In the genomic region with DNA sequence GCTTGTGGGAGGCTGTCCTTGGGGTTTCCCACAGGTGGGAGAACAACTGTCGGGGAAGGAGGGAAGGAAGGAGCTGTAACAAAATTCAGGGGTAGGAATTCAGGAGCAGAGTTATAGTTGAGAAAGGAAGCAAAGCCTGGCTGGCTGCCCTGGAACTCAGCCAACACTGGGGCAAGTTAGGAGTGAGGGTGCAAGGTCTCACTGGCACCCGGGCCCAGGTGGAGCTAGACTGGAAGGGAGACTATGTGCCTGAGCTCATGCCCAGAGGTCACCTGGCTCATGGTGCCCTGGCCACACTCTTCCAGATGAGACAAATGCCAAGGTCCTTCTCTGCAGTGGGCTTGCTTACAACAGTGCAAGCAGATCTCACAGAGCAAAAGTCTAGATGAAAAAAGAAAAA, we compare ENCODE assay signal across 19 cellular contexts.
DNase-seq lines count a peak whose midpoint lies in the region; ATAC-seq, FAIRE-seq and TF ChIP-seq lines count a peak whose summit lies in the region.
"Had no signal": no experiment of that assay in that cellular context is flagged by ENCODE, and none has a peak within 500 bp of the region (broad histone marks: within the 10 kb centered on the region; RNA-seq: fewer than 3 reads in every experiment).

No MANE protein-coding gene starts in this region.

- TF ChIP-seq CTCF in H1 (IDR thresholded peaks at IDR 0.05; ENCODE audit: control extremely low read depth in 1 of 3, insufficient read depth in 1 of 3, low read depth in 1 of 3, low read length in 3 of 3) (no peak), Caco-2 (IDR thresholded peaks at IDR 0.05; ENCODE audit: insufficient read depth in 1 of 2, low read depth in 1 of 2, low read length in 1 of 2, severe bottlenecking in 1 of 2, unreplicated experiment in 1 of 2) (no peak)

- WGBS in H1 (ENCODE audit: extremely low coverage in 1 of 2, insufficient coverage in 1 of 2, insufficient read length in 1 of 2, insufficient replicate concordance in 2 of 2, low coverage in 1 of 2, low lambda C conversion rate in 2 of 2, missing lambda C conversion rate in 1 of 2), 2 experiments = 92% methylated on average over 2 of the region's 2 CpGs; no CpG with 5 or more reads in 1 of the 2 experiments
- 30 to 70% (median 45%) methylated on average over 2 of the region's 2 CpGs for WGBS in small intestine, 3 donors

- no peaks in the 10 kb centered on the region for H3K4me1 Mint-ChIP-seq in Caco-2 (ENCODE audit: low read depth, unreplicated experiment)
- H3K4me1 Mint-ChIP-seq: CD14-positive monocyte, IgD-negative memory B cell had no signal

- no peaks in the 10 kb centered on the region for H4K20me1 ChIP-seq in H1 (replicated peaks in 1 of 2; ENCODE audit: control insufficient read depth in 1 of 2, insufficient read depth in 2 of 2, low read length in 2 of 2)

- DNase-seq in NCI-H1105 treated with DMSO at 0.1 percent for 48 hours (lab: John Stamatoyannopoulos, UW) = peak; percentile 1
- no peak for DNase-seq in NCI-H1105 (lab: John Stamatoyannopoulos, UW)
- DNase-seq in NCI-H69 (lab: John Stamatoyannopoulos, UW) = peak; percentile 70
- no peak for DNase-seq in H1 (ENCODE audit: low read depth in 1 of 2, low spot score in 2 of 2)
- peak; percentile 1 for DNase-seq in small intestine
- no peak for DNase-seq in left cardiac atrium
- no peak for DNase-seq in DMS114 treated with DMSO at 0.1 percent for 48 hours (lab: John Stamatoyannopoulos, UW; ENCODE audit: unreplicated experiment)
- no peak for DNase-seq in Caco-2
- DNase-seq: CD8-positive, alpha-beta T cell; COR-L47; DMS 273 treated with DMSO at 0.1 percent for 48 hours; DMS79; GM23248 had no signal

- H3K79me1 ChIP-seq in H1 (ENCODE audit: low read depth, low read length) = no peaks in the 10 kb centered on the region

- no peaks in the 10 kb centered on the region for H3K36me3 Mint-ChIP-seq in Caco-2 (ENCODE audit: insufficient read depth, unreplicated experiment)
- H3K36me3 Mint-ChIP-seq: CD14-positive monocyte; CD8-positive, alpha-beta T cell; IgD-negative memory B cell had no signal

- no peak overlapping the region for H3K9ac ChIP-seq in H1 (replicated peaks in 1 of 4; ENCODE audit: extremely low read depth in 1 of 4, low read depth in 3 of 4, low read length in 3 of 4)
- H3K9ac ChIP-seq: GM23248 had no signal

- no peak overlapping the region; the same call in 1 of the 2 replicates for H4K8ac ChIP-seq in H1 (ENCODE audit: extremely low read depth, insufficient read depth, low read length)

- CTCF ChIA-PET in H1 (lab: Charles Lee; ENCODE audit: partially characterized antibody) (interaction anchor here (0.5 kb wide), 1 partner anchor 132 kb away, joined by 3 read pairs; no protein-coding TSS in a partner anchor), Caco-2 (lab: Charles Lee) (no interaction called here)

- H3K4me3 Mint-ChIP-seq in Caco-2 (ENCODE audit: unreplicated experiment) = no peak overlapping the region
- H3K4me3 Mint-ChIP-seq: CD14-positive monocyte; CD8-positive, alpha-beta T cell; IgD-negative memory B cell had no signal

- H3K9me3 ChIP-seq in H1 (ENCODE audit: insufficient read depth in 2 of 2, low read depth in 1 of 2, low read length in 1 of 2) (0 out of 4 replicates have a peak, but pooled peaks cover 0 to 3% of the 10 kb centered on the region in 2 experiments), small intestine (ENCODE audit: control insufficient read depth, low read depth) (no peaks in the 10 kb centered on the region), Caco-2 (no peaks in the 10 kb centered on the region)
- H3K9me3 ChIP-seq: HAP-1 had no signal

- H4K91ac ChIP-seq in H1 (replicated peaks; ENCODE audit: insufficient read length, low read length) = no peak overlapping the region

- POLR2A ChIA-PET in H1 (lab: Charles Lee; ENCODE audit: partially characterized antibody) (no interaction called here), Caco-2 (lab: Charles Lee) (no interaction called here)

- H3K23me2 ChIP-seq in H1 (ENCODE audit: low read depth, low read length) = no peaks in the 10 kb centered on the region

- H3K27ac ChIP-seq in H1 (ENCODE audit: low read depth, low read length) (no peak overlapping the region), small intestine (ENCODE audit: low read depth in 1 of 2, low read length in 1 of 2) (no peak overlapping the region)
- H3K27ac ChIP-seq: 22Rv1, GM23248 had no signal

- no peak for TF ChIP-seq RAD21 in H1 (IDR thresholded peaks at IDR 0.05 in 1 of 2, conservative IDR thresholded peaks at IDR 0.05 in 1 of 2; ENCODE audit: low read depth in 2 of 2, low read length in 2 of 2)

- no peak overlapping the region for H3K27ac Mint-ChIP-seq in Caco-2 (ENCODE audit: unreplicated experiment)
- H3K27ac Mint-ChIP-seq: CD14-positive monocyte; CD8-positive, alpha-beta T cell; IgD-negative memory B cell had no signal

- no peak overlapping the region for H2BK5ac ChIP-seq in H1 (ENCODE audit: low read depth, low read length)

- H3K14ac ChIP-seq in H1 (ENCODE audit: insufficient read length) = no peak overlapping the region

- TF ChIP-seq POLR2A in H1 (IDR thresholded peaks at IDR 0.05; ENCODE audit: control extremely low read depth in 1 of 2, low read depth in 2 of 2, low read length in 2 of 2) = no peak

- no TSS peak for BruUV-seq in Caco-2 (replicated peaks; lab: Mats Ljungman, UMichigan)

- no peak overlapping the region for H2BK15ac ChIP-seq in H1 (ENCODE audit: low read length)

- intact Hi-C loops in left cardiac atrium (cut with DNase I) (loop anchor here in 1 of 2 donors (10.0 kb wide), 1 partner anchor 221 kb away; no protein-coding TSS in a partner anchor), Caco-2 (cut with micrococcal nuclease; ENCODE audit: unreplicated experiment) (no loop called here)

- H2BK12ac ChIP-seq in H1 (ENCODE audit: low read depth, low read length) = no peak overlapping the region

- H3K27me3 ChIP-seq in H1 (replicated peaks in 1 of 4; ENCODE audit: control insufficient read depth in 3 of 4, extremely low read depth in 1 of 4, insufficient read depth in 3 of 4, low read length in 3 of 4) (no peaks in the 10 kb centered on the region), small intestine (ENCODE audit: control insufficient read depth in 2 of 2, insufficient read depth in 2 of 2, low read length in 2 of 2) (no peaks in the 10 kb centered on the region), Caco-2 (replicated peaks; ENCODE audit: control insufficient read depth, insufficient read depth, low read length) (no peaks in the 10 kb centered on the region)

- H3K4me1 ChIP-seq in H1 (replicated peaks in 1 of 4; ENCODE audit: control insufficient read depth in 3 of 4, insufficient read depth in 4 of 4, low read length in 3 of 4) = peaks cover 0 to 1% (median 0%) of the 10 kb centered on the region in 4 experiments; a peak in 1 of 7 replicates
- no peaks in the 10 kb centered on the region for H3K4me1 ChIP-seq in small intestine (ENCODE audit: control insufficient read depth in 2 of 2, insufficient read depth in 1 of 2, low read depth in 1 of 2, low read length in 1 of 2)
- no peaks in the 10 kb centered on the region for H3K4me1 ChIP-seq in Caco-2
- H3K4me1 ChIP-seq: HAP-1 had no signal

- H3K36me3 ChIP-seq in H1 (ENCODE audit: control insufficient read depth in 2 of 4, insufficient read depth in 4 of 4, low read length in 3 of 4) (no peaks in the 10 kb centered on the region), small intestine (ENCODE audit: control insufficient read depth in 2 of 2, insufficient read depth in 2 of 2, low read length in 2 of 2) (no peaks in the 10 kb centered on the region), Caco-2 (ENCODE audit: control insufficient read depth, insufficient read depth, low read length) (no peaks in the 10 kb centered on the region)
- H3K36me3 ChIP-seq: HAP-1 had no signal

- no peak overlapping the region for H2AFZ ChIP-seq in H1 (ENCODE audit: low read length)
- H2AFZ ChIP-seq: GM23248 had no signal

- H3K56ac ChIP-seq in H1 (replicated peaks; ENCODE audit: insufficient read length, low read depth, low read length) = no peak overlapping the region

- H3K4me2 ChIP-seq in H1 (ENCODE audit: insufficient read depth in 1 of 2, low read depth in 2 of 2, low read length in 2 of 2) = no peak overlapping the region

- no peaks in the 10 kb centered on the region for H3K79me2 ChIP-seq in H1 (ENCODE audit: control insufficient read depth in 1 of 2, insufficient read depth in 2 of 2, low read length in 2 of 2)

- H3K9me3 Mint-ChIP-seq in Caco-2 (ENCODE audit: unreplicated experiment) = no peaks in the 10 kb centered on the region

- H2BK120ac ChIP-seq in H1 (replicated peaks; ENCODE audit: low read depth, low read length) = no peak overlapping the region

- no peak overlapping the region for H3K23ac ChIP-seq in H1 (ENCODE audit: insufficient read length)

- no peak overlapping the region for H3K18ac ChIP-seq in H1 (ENCODE audit: extremely low read depth, low read length)

- no peak overlapping the region for H3K4me3 ChIP-seq in H1 (ENCODE audit: extremely low read depth in 1 of 4, insufficient read depth in 2 of 4, low read depth in 3 of 4, low read length in 4 of 4)
- no peak overlapping the region for H3K4me3 ChIP-seq in small intestine (ENCODE audit: low read depth in 1 of 2, low read length in 2 of 2)
- no peak overlapping the region for H3K4me3 ChIP-seq in Caco-2 (ENCODE audit: low read depth, low read length)
- H3K4me3 ChIP-seq: GM12878, GM23248, HAP-1 had no signal

- H3K4ac ChIP-seq in H1 (replicated peaks; ENCODE audit: insufficient read length, low read depth, low read length) = no peak overlapping the region

- no peak for TF ChIP-seq EP300 in H1 (IDR thresholded peaks at IDR 0.05; ENCODE audit: borderline replicate concordance in 1 of 2, low read depth in 2 of 2, low read length in 2 of 2)

- no peak overlapping the region for H4K5ac ChIP-seq in H1 (ENCODE audit: insufficient read length, low read depth, low read length)

- H3K27me3 Mint-ChIP-seq in Caco-2 (ENCODE audit: insufficient read depth, unreplicated experiment) = no peaks in the 10 kb centered on the region
- H3K27me3 Mint-ChIP-seq: IgD-negative memory B cell had no signal

- ATAC-seq in left cardiac atrium = no peak
- ATAC-seq: CD8-positive, alpha-beta T cell; GM12878 had no signal

- FAIRE-seq in H1 (lab: Jason Lieb, UNC) (no peak), small intestine (lab: Jason Lieb, UNC) (no peak)
- FAIRE-seq: GM12878, GM18507 had no signal

- 0 out of 2 replicates have a peak overlapping the region, but pooled peaks have one; percentile 25 for H2BK20ac ChIP-seq in H1 (ENCODE audit: low read length)

- no peak overlapping the region for H2AK5ac ChIP-seq in H1 (ENCODE audit: low read depth, low read length)

TF ChIP-seq in H1, 55 proteins besides CTCF, POLR2A, EP300 and RAD21 (continues in another document):
- TF ChIP-seq POLR2AphosphoS5 (IDR thresholded peaks at IDR 0.05; ENCODE audit: low read depth, low read length) (no peak), RXRA (IDR thresholded peaks at IDR 0.05; ENCODE audit: insufficient read depth, low read depth, low read length) (no peak), SIN3A (conservative IDR thresholded peaks at IDR 0.05 in 1 of 2, IDR thresholded peaks at IDR 0.05 in 1 of 2; ENCODE audit: low read depth in 1 of 2, low read length in 2 of 2) (no peak), TAF1 (IDR thresholded peaks at IDR 0.05; ENCODE audit: low read depth, low read length) (no peak), GABPA (IDR thresholded peaks at IDR 0.05; ENCODE audit: borderline replicate concordance, insufficient read depth, low read length) (no peak), ASH2L (IDR thresholded peaks at IDR 0.05; ENCODE audit: low read length) (no peak)

Comparison
In these comparisons a context has a peak if more than half of its experiments do, and no peak if none do; other contexts are left out.
1. DNase-seq: peak in NCI-H1105 treated with DMSO at 0.1 percent for 48 hours (single experiment), NCI-H69 (single experiment) and small intestine (single experiment); none in NCI-H1105 (single experiment), H1 (0 of 2), left cardiac atrium (single experiment), DMS114 treated with DMSO at 0.1 percent for 48 hours (single experiment) and Caco-2 (0 of 2).